Comparison of ENCODE assay signal across 8 cellular contexts in genomic region chr17:59841667-59842263, GRCh38. TPM values are rescaled to one million over a fixed set of nuclear protein-coding genes. Genes with fewer than 3 reads are reported as not detected.
DNase-seq lines count a peak whose midpoint lies in the region; ATAC-seq, FAIRE-seq and TF ChIP-seq lines count a peak whose summit lies in the region.
"Not testable (repeated sequence)": the region's sequence is repeated elsewhere in the genome, so short reads cannot be mapped to it uniquely, and the experiment has no call there.

No MANE protein-coding gene starts in this region.

- not testable (repeated sequence) for H3K27me3 ChIP-seq in Loucy (ENCODE audit: insufficient read depth, low read length, poor library complexity, severe bottlenecking); GM12878 (replicated peaks in 1 of 2; ENCODE audit: control insufficient read depth in 2 of 2, insufficient read depth in 2 of 2, low read length in 1 of 2); esophagus squamous epithelium; right lobe of liver; psoas muscle (ENCODE audit: insufficient read depth in 3 of 3, low read length in 2 of 3); upper lobe of left lung

- SMC1A ChIA-PET in GM12878 (lab: Charles Lee; ENCODE audit: uncharacterized antibody, unreplicated experiment) = interaction anchor here (1.2 to 12.6 kb wide), 5 partner anchors 13 to 88 kb away, joined by 3 to 143 read pairs (median 81); no protein-coding TSS in a partner anchor

- peak overlapping the region; percentile 85 for H3K4me2 ChIP-seq in Loucy (ENCODE audit: low read depth, low read length, poor library complexity, severe bottlenecking)
- peak overlapping the region; percentile 76 for H3K4me2 ChIP-seq in GM12878 (ENCODE audit: control insufficient read depth, insufficient read depth)

- not testable (repeated sequence) for FAIRE-seq in GM12878 (lab: Jason Lieb, UNC)

- H3K9me2 ChIP-seq in Loucy (replicated peaks; ENCODE audit: low read depth, low read length) = not testable (repeated sequence)

- H3K79me2 ChIP-seq in Loucy (ENCODE audit: insufficient read depth, low read length) = peaks cover 45% of the 10 kb centered on the region
- H3K79me2 ChIP-seq in GM12878 (ENCODE audit: control insufficient read depth, insufficient read depth, low read length) = peaks cover 52% of the 10 kb centered on the region

- H3F3A ChIP-seq in Loucy (ENCODE audit: low read depth) = not testable (repeated sequence)

- CTCF ChIA-PET in activated CD4-positive, alpha-beta T cell treated with anti-CD3 and anti-CD28 coated beads, Interleukin-2, amount 10 ng/mL, durations not matched to agents 7 days and 5 days (lab: Charles Lee) = interaction anchor here (0.6 to 1.9 kb wide), 3 partner anchors 11 to 97 kb away, joined by 3 to 6 read pairs (median 3); no protein-coding TSS in a partner anchor
- CTCF ChIA-PET in GM12878 (lab: Yijun Ruan, JAX) = interaction anchor here (1.2 to 2.2 kb wide), 3 partner anchors 9 to 88 kb away, joined by 4 to 12 read pairs (median 5); no protein-coding TSS in a partner anchor

- TF ChIP-seq CTCF in Loucy (conservative IDR thresholded peaks at IDR 0.05; ENCODE audit: low read length); GM12878 (IDR thresholded peaks at IDR 0.05 in 2 of 3, conservative IDR thresholded peaks at IDR 0.05 in 1 of 3; ENCODE audit: control insufficient read depth in 2 of 3, extremely low read depth in 1 of 3, insufficient read depth in 1 of 3, low read depth in 3 of 3, low read length in 3 of 3); esophagus squamous epithelium (IDR thresholded peaks at IDR 0.05); right lobe of liver (IDR thresholded peaks at IDR 0.05); psoas muscle (IDR thresholded peaks at IDR 0.05); upper lobe of left lung (IDR thresholded peaks at IDR 0.05): not testable (repeated sequence)

- not testable (repeated sequence) for H3K27me3 Mint-ChIP-seq in activated CD4-positive, alpha-beta T cell treated with anti-CD3 and anti-CD28 coated beads, Interleukin-2, amount 10 ng/mL, durations not matched to agents 7 days and 5 days

- not testable (repeated sequence) for ATAC-seq in GM12878; psoas muscle; upper lobe of left lung (ENCODE audit: low FRiP score in 2 of 2)
- ATAC-seq in right lobe of liver = peak in 1 of 4 donors; percentile 0

- H2AFZ ChIP-seq in Loucy (ENCODE audit: low read length); GM12878 (ENCODE audit: control insufficient read depth, low read depth, low read length): not testable (repeated sequence)

- POLR2A ChIA-PET in activated CD4-positive, alpha-beta T cell treated with anti-CD3 and anti-CD28 coated beads, Interleukin-2, amount 10 ng/mL, durations not matched to agents 7 days and 5 days (lab: Charles Lee) = interaction anchor here (1.3 to 7.8 kb wide), 4 partner anchors 10 to 88 kb away, joined by 4 to 120 read pairs (median 32); no protein-coding TSS in a partner anchor
- POLR2A ChIA-PET in GM12878 (lab: Charles Lee) = interaction anchor here (4.1 to 13.3 kb wide), 3 partner anchors 13 to 88 kb away, joined by 23 to 332 read pairs (median 62); no protein-coding TSS in a partner anchor

- 2% methylated on average over 7 of the region's 7 CpGs for WGBS in GM12878 (ENCODE audit: insufficient coverage, insufficient replicate concordance, low lambda C conversion rate, missing lambda C conversion rate)
- WGBS in esophagus squamous epithelium, 2 donors = 21 to 26% methylated on average over 7 of the region's 7 CpGs
- WGBS in right lobe of liver (ENCODE audit: insufficient coverage, low coverage, low lambda C conversion rate, missing lambda C conversion rate) = 41% methylated on average over 7 of the region's 7 CpGs
- WGBS in psoas muscle, 3 donors = 59 to 84% (median 66%) methylated on average over 7 of the region's 7 CpGs
- WGBS in upper lobe of left lung, 2 donors = 54 to 66% methylated on average over 7 of the region's 7 CpGs

- H3K27ac Mint-ChIP-seq in activated CD4-positive, alpha-beta T cell treated with anti-CD3 and anti-CD28 coated beads, Interleukin-2, amount 10 ng/mL, durations not matched to agents 7 days and 5 days = peak overlapping the region; percentile 98

- peak overlapping the region; percentile 97 for H3K27ac ChIP-seq in GM12878 (ENCODE audit: control insufficient read depth, insufficient read depth)
- H3K27ac ChIP-seq in esophagus squamous epithelium = peak overlapping the region; percentile 89 to 99 (median 94)
- peak overlapping the region; percentile 96 to 99 (median 96) for H3K27ac ChIP-seq in right lobe of liver
- peak overlapping the region; percentile 92 for H3K27ac ChIP-seq in psoas muscle
- H3K27ac ChIP-seq in upper lobe of left lung = peak overlapping the region; percentile 93 to 96 (median 93)

- not testable (repeated sequence) for TF ChIP-seq POLR2A in GM12878 (IDR thresholded peaks at IDR 0.05; ENCODE audit: low read depth, low read length); esophagus squamous epithelium (IDR thresholded peaks at IDR 0.05); right lobe of liver (IDR thresholded peaks at IDR 0.05); upper lobe of left lung (IDR thresholded peaks at IDR 0.05)

- TF ChIP-seq RAD21 in GM12878 (IDR thresholded peaks at IDR 0.05; ENCODE audit: insufficient read depth, low read depth, low read length) = not testable (repeated sequence)

- H3K4me3 ChIP-seq in Loucy (ENCODE audit: low read length, poor library complexity, severe bottlenecking) = peak overlapping the region; percentile 99
- peak overlapping the region; percentile 91 for H3K4me3 ChIP-seq in GM12878
- H3K4me3 ChIP-seq in esophagus squamous epithelium = peak overlapping the region; percentile 49 to 76 (median 64)
- H3K4me3 ChIP-seq in right lobe of liver = peak overlapping the region in 2 of 3 donors; percentile 50 to 61
- H3K4me3 ChIP-seq in psoas muscle = peak overlapping the region; percentile 68
- H3K4me3 ChIP-seq in upper lobe of left lung = peak overlapping the region in 2 of 4 donors; percentile 52 to 66

- not testable (repeated sequence) for BruUV-seq in GM12878 (replicated peaks; lab: Mats Ljungman, UMichigan)

- peak; percentile 50 for DNase-seq in DMS 273 (lab: John Stamatoyannopoulos, UW; ENCODE audit: unreplicated experiment)
- DNase-seq in activated CD4-positive, alpha-beta T cell treated with anti-CD3 and anti-CD28 coated beads, Interleukin-2, amount 10 ng/mL, durations not matched to agents 7 days and 5 days; GM12878 (ENCODE audit: low read depth, low spot score); esophagus squamous epithelium (lab: John Stamatoyannopoulos, UW); right lobe of liver; psoas muscle: not testable (repeated sequence)
- peak in 1 of 2 donors; percentile 10 for DNase-seq in upper lobe of left lung

- H3K4me1 ChIP-seq in Loucy (ENCODE audit: insufficient read depth, low read length, poor library complexity, severe bottlenecking) (peaks cover 47% of the 10 kb centered on the region), GM12878 (ENCODE audit: control insufficient read depth, insufficient read depth, low read length) (peaks cover 33% of the 10 kb centered on the region), esophagus squamous epithelium (peaks cover 17 to 80% (median 31%) of the 10 kb centered on the region in 3 donors), right lobe of liver (peaks cover 0 to 54% (median 13%) of the 10 kb centered on the region in 4 donors), psoas muscle (peaks cover 32% of the 10 kb centered on the region), upper lobe of left lung (peaks cover 24 to 66% (median 43%) of the 10 kb centered on the region in 4 donors)

- H3K4me1 Mint-ChIP-seq in activated CD4-positive, alpha-beta T cell treated with anti-CD3 and anti-CD28 coated beads, Interleukin-2, amount 10 ng/mL, durations not matched to agents 7 days and 5 days = peaks cover 55% of the 10 kb centered on the region

- in situ Hi-C loops in GM12878 (cut with MboI) = not testable (repeated sequence)

- peak overlapping the region; percentile 93 for H3K4me3 Mint-ChIP-seq in activated CD4-positive, alpha-beta T cell treated with anti-CD3 and anti-CD28 coated beads, Interleukin-2, amount 10 ng/mL, durations not matched to agents 7 days and 5 days

- H3K36me3 Mint-ChIP-seq in activated CD4-positive, alpha-beta T cell treated with anti-CD3 and anti-CD28 coated beads, Interleukin-2, amount 10 ng/mL, durations not matched to agents 7 days and 5 days (ENCODE audit: low read depth) = peaks cover 60% of the 10 kb centered on the region

- H4K20me1 ChIP-seq in Loucy (ENCODE audit: insufficient read depth, low read length, poor library complexity, severe bottlenecking) = peaks cover 28% of the 10 kb centered on the region
- H4K20me1 ChIP-seq in GM12878 (ENCODE audit: control insufficient read depth, insufficient read depth) = not testable (repeated sequence)

- H3K36me3 ChIP-seq in Loucy (ENCODE audit: insufficient read depth, low read length) = peaks cover 22% of the 10 kb centered on the region
- not testable (repeated sequence) for H3K36me3 ChIP-seq in GM12878 (ENCODE audit: control insufficient read depth in 2 of 2, insufficient read depth in 2 of 2, low read length in 1 of 2)
- H3K36me3 ChIP-seq in esophagus squamous epithelium = peaks cover 0 to 22% (median 0%) of the 10 kb centered on the region in 3 donors
- peaks cover 0 to 13% (median 9%) of the 10 kb centered on the region in 4 donors for H3K36me3 ChIP-seq in right lobe of liver
- H3K36me3 ChIP-seq in psoas muscle (ENCODE audit: insufficient read depth in 1 of 2, low read depth in 1 of 2) = peaks cover 7 to 26% of the 10 kb centered on the region in 2 donors
- peaks cover 0 to 38% (median 5%) of the 10 kb centered on the region in 4 donors for H3K36me3 ChIP-seq in upper lobe of left lung

- not testable (repeated sequence) for H3K9me3 ChIP-seq in Loucy (ENCODE audit: insufficient read depth, low read depth, low read length); GM12878 (replicated peaks; ENCODE audit: control insufficient read depth, insufficient read depth, low read length); esophagus squamous epithelium; right lobe of liver; psoas muscle; upper lobe of left lung

- not testable (repeated sequence) for TF ChIP-seq EP300 in GM12878 (IDR thresholded peaks at IDR 0.05; ENCODE audit: borderline replicate concordance in 1 of 2, control insufficient read depth in 1 of 2, low read depth in 2 of 2, low read length in 2 of 2); upper lobe of left lung (IDR thresholded peaks at IDR 0.05)

- H3K9ac ChIP-seq in Loucy (ENCODE audit: low read depth, low read length, poor library complexity, severe bottlenecking) (peak overlapping the region; percentile 99), GM12878 (ENCODE audit: control insufficient read depth, insufficient read depth, low read length) (peak overlapping the region; percentile 100)

- intact Hi-C loops in GM12878 (cut with micrococcal nuclease; ENCODE audit: unreplicated experiment); esophagus squamous epithelium (cut with DNase I); right lobe of liver (cut with DNase I); psoas muscle (cut with DNase I): not testable (repeated sequence)

- not testable (repeated sequence) for H3K9me3 Mint-ChIP-seq in activated CD4-positive, alpha-beta T cell treated with anti-CD3 and anti-CD28 coated beads, Interleukin-2, amount 10 ng/mL, durations not matched to agents 7 days and 5 days

- RAD21 ChIA-PET in GM12878 (lab: Charles Lee; ENCODE audit: unreplicated experiment) = interaction anchor here (0.9 to 7.9 kb wide), 7 partner anchors 10 to 88 kb away, joined by 3 to 130 read pairs (median 12); no protein-coding TSS in a partner anchor

RNA-seq across cellular contexts. Expression of gene TUBD1, which starts 51.0 kb away (rescaled TPM):
- 10 to 100 TPM; 12.3 to 13.8 TPM for total RNA-seq in activated CD4-positive, alpha-beta T cell treated with anti-CD3 and anti-CD28 coated beads, Interleukin-2, amount 10 ng/mL, durations not matched to agents 7 days and 5 days
- 37.6 and 42.5 TPM in 2 replicates for total RNA-seq in GM12878 (2013; cell fraction: nucleolus; rRNA removed)
- total RNA-seq in GM12878 (2014; rRNA removed) (9.2 and 9.4 TPM in 2 replicates), GM12878 (2014; rRNA removed; fragmentation: Illumina TruSeq; extraction: Trizol) (7.8 and 9.3 TPM in 2 replicates), GM12878 (2021) (7.7 TPM in 2 replicates), esophagus squamous epithelium (10 to 100 TPM in 2 of 4 donors, 1 to 10 TPM in 2; 8.0 to 16.0 (median 12.5) TPM), right lobe of liver (1 to 10 TPM; 2.9 to 5.5 (median 4.4) TPM), psoas muscle (1 to 10 TPM; 4.9 to 8.8 (median 6.9) TPM), upper lobe of left lung (10 to 100 TPM in 1 of 6 donors, 1 to 10 TPM in 5; 3.1 to 52.4 (median 7.6) TPM)
- 4.2 TPM for polyA plus RNA-seq in GM12878 (2011; ENCODE audit: low read depth)
- polyA plus RNA-seq in GM12878 (2011; rRNA removed) (10.8 and 13.3 TPM in 2 replicates), GM12878 (2014; fragmentation: Illumina TruSeq; extraction: Trizol) (8.7 and 12.3 TPM in 2 replicates), GM12878 (2014; fragmentation: Nextera tagmentation; extraction: Ambion mirVana) (1 to 10 TPM; 5.3 to 6.6 TPM), GM12878 (2014; rRNA removed) (6.1 and 7.0 TPM in 2 replicates), GM12878 (2016; fragmentation: Nextera tagmentation; extraction: Ambion mirVana) (10 to 100 TPM in 1 of 2 experiments, 1 to 10 TPM in 1; 8.0 to 10.3 TPM), psoas muscle (1 to 10 TPM; 4.7 to 8.0 (median 5.1) TPM)
- 5.0 and 5.4 TPM in 2 replicates for polyA plus RNA-seq in GM12878 (2011; cell fraction: cytosol; rRNA removed)
- 3.4 and 6.8 TPM in 2 replicates for polyA plus RNA-seq in GM12878 (2011; cell fraction: nucleus; rRNA removed)
- 4.3 and 5.2 TPM in 2 replicates for polyA plus RNA-seq in GM12878 (2012)
- 12.2 and 22.7 TPM in 2 replicates for polyA minus RNA-seq in GM12878 (2011; rRNA and poly(A)+ RNA removed)
- 4.5 and 5.7 TPM in 2 replicates for polyA minus RNA-seq in GM12878 (2011; cell fraction: cytosol; rRNA and poly(A)+ RNA removed)
- polyA minus RNA-seq in GM12878 (2011; cell fraction: nucleus; rRNA and poly(A)+ RNA removed) = 4.1 and 5.0 TPM in 2 replicates

RNA-seq across cellular contexts. Expression of gene RPS6KB1, which starts 51.2 kb away (rescaled TPM):
- 10 to 100 TPM; 46.7 to 50.3 TPM for total RNA-seq in activated CD4-positive, alpha-beta T cell treated with anti-CD3 and anti-CD28 coated beads, Interleukin-2, amount 10 ng/mL, durations not matched to agents 7 days and 5 days
- total RNA-seq in GM12878 (2013; cell fraction: nucleolus; rRNA removed) = 89.9 and 95.4 TPM in 2 replicates
- total RNA-seq in GM12878 (2014; rRNA removed) (24.3 and 26.3 TPM in 2 replicates), GM12878 (2014; rRNA removed; fragmentation: Illumina TruSeq; extraction: Trizol) (29.4 and 30.1 TPM in 2 replicates), GM12878 (2021) (32.9 and 33.2 TPM in 2 replicates), esophagus squamous epithelium (10 to 100 TPM; 18.4 to 49.2 (median 25.9) TPM), right lobe of liver (10 to 100 TPM; 11.3 to 20.3 (median 14.8) TPM), psoas muscle (10 to 100 TPM; 26.6 to 56.0 (median 45.2) TPM), upper lobe of left lung (10 to 100 TPM; 13.1 to 60.8 (median 30.3) TPM)
- 9.7 TPM for polyA plus RNA-seq in GM12878 (2011; ENCODE audit: low read depth)
- polyA plus RNA-seq in GM12878 (2011; rRNA removed) (23.6 and 31.5 TPM in 2 replicates), GM12878 (2014; fragmentation: Illumina TruSeq; extraction: Trizol) (32.5 and 38.5 TPM in 2 replicates), GM12878 (2014; fragmentation: Nextera tagmentation; extraction: Ambion mirVana) (10 to 100 TPM in 1 of 2 experiments, 1 to 10 TPM in 1; 6.6 to 11.5 TPM), GM12878 (2014; rRNA removed) (20.4 and 24.1 TPM in 2 replicates), GM12878 (2016; fragmentation: Nextera tagmentation; extraction: Ambion mirVana) (10 to 100 TPM; 27.8 to 29.5 TPM), psoas muscle (10 to 100 TPM; 10.6 to 35.8 (median 12.0) TPM)
- 8.9 and 9.7 TPM in 2 replicates for polyA plus RNA-seq in GM12878 (2011; cell fraction: cytosol; rRNA removed)
- 18.4 and 19.4 TPM in 2 replicates for polyA plus RNA-seq in GM12878 (2011; cell fraction: nucleus; rRNA removed)
- 10.9 and 12.6 TPM in 2 replicates for polyA plus RNA-seq in GM12878 (2012)
- 21.1 and 25.3 TPM in 2 replicates for polyA minus RNA-seq in GM12878 (2011; rRNA and poly(A)+ RNA removed)
- 8.6 and 15.9 TPM in 2 replicates for polyA minus RNA-seq in GM12878 (2011; cell fraction: cytosol; rRNA and poly(A)+ RNA removed)
- 19.8 and 29.3 TPM in 2 replicates for polyA minus RNA-seq in GM12878 (2011; cell fraction: nucleus; rRNA and poly(A)+ RNA removed)
